12 cellular contexts compared by ENCODE assay signal in the genomic region with DNA sequence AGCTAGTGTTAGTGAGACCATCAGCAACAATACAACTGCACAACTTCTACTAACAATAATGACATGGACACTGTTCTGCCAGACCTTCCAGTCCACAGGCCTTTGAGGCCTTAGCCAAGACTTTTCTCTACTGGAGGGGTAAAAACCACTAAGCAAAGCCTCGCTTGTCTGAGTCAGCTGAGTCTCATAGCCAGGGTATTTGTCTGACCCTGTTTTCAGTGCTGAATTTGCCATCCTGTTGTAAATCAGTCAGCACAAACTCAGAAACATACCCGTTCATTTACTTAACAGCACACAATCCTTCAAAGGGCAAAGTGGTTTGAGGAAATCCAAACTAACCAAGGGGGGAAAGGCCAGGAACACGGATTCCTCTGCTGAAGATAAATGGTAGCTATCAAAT.
A peak's percentile ranks its signal among the peaks of the same experiment; 100 is the strongest.
DNase-seq lines count a peak whose midpoint lies in the region; ATAC-seq and TF ChIP-seq lines count a peak whose summit lies in the region.
"Had no signal": no experiment of that assay in that cellular context is flagged by ENCODE, and none has a peak within 500 bp of the region (broad histone marks: within the 10 kb centered on the region; RNA-seq: fewer than 3 reads in every experiment).

No MANE protein-coding gene starts in this region.

- H3K4me1 ChIP-seq in MM.1S (ENCODE audit: low read length), result no peaks in the 10 kb centered on the region
- H3K4me1 ChIP-seq: heart right ventricle had no signal

- no peak overlapping the region for H3K4me3 ChIP-seq in fibroblast of pulmonary artery (replicated peaks; ENCODE audit: low read depth, low read length)
- no peak overlapping the region for H3K4me3 ChIP-seq in MM.1S (ENCODE audit: low read length)
- H3K4me3 ChIP-seq: heart right ventricle had no signal

- no peaks in the 10 kb centered on the region for H3K36me3 ChIP-seq in MM.1S (replicated peaks; ENCODE audit: insufficient read depth, low read length)
- H3K36me3 ChIP-seq: heart right ventricle had no signal

- H3K27me3 ChIP-seq in MM.1S (replicated peaks; ENCODE audit: insufficient read depth, low read length), result no peaks in the 10 kb centered on the region
- H3K27me3 ChIP-seq: heart right ventricle had no signal

- no peaks in the 10 kb centered on the region for H3K9me2 ChIP-seq in MM.1S (replicated peaks; ENCODE audit: insufficient read depth, low read length)

- no peaks in the 10 kb centered on the region for H3K27me3 Mint-ChIP-seq in stimulated activated naive B cell treated with anti-CD40 and anti-IgM and Interleukin-4, amounts not matched to agents 10 μg/mL and 1 μg/mL and 100 μg/mL, for 72 hours
- H3K27me3 Mint-ChIP-seq: naive thymus-derived CD8-positive, alpha-beta T cell had no signal

- H2AFZ ChIP-seq in MM.1S (ENCODE audit: low read length), result no peak overlapping the region

- ATAC-seq in stimulated activated naive B cell treated with anti-CD40 and anti-IgM and Interleukin-4, amounts not matched to agents 10 μg/mL and 1 μg/mL and 100 μg/mL, for 72 hours (replicated peaks), result no peak
- no peak for ATAC-seq in HG03460 (IDR thresholded peaks at IDR 0.05; ENCODE audit: unreplicated experiment)
- ATAC-seq: heart right ventricle; naive thymus-derived CD8-positive, alpha-beta T cell had no signal

- H3K27ac Mint-ChIP-seq in stimulated activated naive B cell treated with anti-CD40 and anti-IgM and Interleukin-4, amounts not matched to agents 10 μg/mL and 1 μg/mL and 100 μg/mL, for 72 hours, result no peak overlapping the region
- H3K27ac Mint-ChIP-seq: naive thymus-derived CD8-positive, alpha-beta T cell had no signal

- H3K9me3 Mint-ChIP-seq in stimulated activated naive B cell treated with anti-CD40 and anti-IgM and Interleukin-4, amounts not matched to agents 10 μg/mL and 1 μg/mL and 100 μg/mL, for 72 hours, result peaks cover 2 to 4% of the 10 kb centered on the region in 2 donors

- DNase-seq in GM04504 (ENCODE audit: low read depth) (peak; percentile 97), T1000 (lab: John Stamatoyannopoulos, UW) (peak; percentile 25), fibroblast of pulmonary artery (ENCODE audit: low read depth) (peak; percentile 66), pons (ENCODE audit: low spot score) (peak; percentile 22), superior temporal gyrus (ENCODE audit: extremely low spot score) (no peak), MM.1S (no peak)
- no peak for DNase-seq in stimulated activated naive B cell treated with anti-CD40 and anti-IgM and Interleukin-4, amounts not matched to agents 10 μg/mL and 1 μg/mL and 100 μg/mL, for 72 hours
- DNase-seq: aorta; heart right ventricle; naive thymus-derived CD8-positive, alpha-beta T cell; NCI-H774 had no signal

- no peak overlapping the region for H3K9ac ChIP-seq in MM.1S (ENCODE audit: low read length)

- no peaks in the 10 kb centered on the region for H3K36me3 Mint-ChIP-seq in stimulated activated naive B cell treated with anti-CD40 and anti-IgM and Interleukin-4, amounts not matched to agents 10 μg/mL and 1 μg/mL and 100 μg/mL, for 72 hours

- no peak for TF ChIP-seq CTCF in fibroblast of pulmonary artery (IDR thresholded peaks at IDR 0.05; ENCODE audit: low read length, missing control alignments)
- TF ChIP-seq CTCF in MM.1S (IDR thresholded peaks at IDR 0.05; ENCODE audit: low read length), result no peak

- H3K4me2 ChIP-seq in MM.1S (ENCODE audit: low read depth, low read length), result no peak overlapping the region

- no peaks in the 10 kb centered on the region for H4K20me1 ChIP-seq in MM.1S (ENCODE audit: insufficient read depth, low read length)

- H3K4me1 Mint-ChIP-seq in stimulated activated naive B cell treated with anti-CD40 and anti-IgM and Interleukin-4, amounts not matched to agents 10 μg/mL and 1 μg/mL and 100 μg/mL, for 72 hours, result peaks cover 0 to 1% of the 10 kb centered on the region in 2 donors

- H3K9me3 ChIP-seq in MM.1S (replicated peaks; ENCODE audit: insufficient read depth, low read length), result no peaks in the 10 kb centered on the region

- no peaks in the 10 kb centered on the region for H3K79me2 ChIP-seq in MM.1S (ENCODE audit: low read length)

- H3F3A ChIP-seq in MM.1S (ENCODE audit: insufficient read depth, low read length), result no peaks in the 10 kb centered on the region

- no peak overlapping the region for H3K27ac ChIP-seq in MM.1S (ENCODE audit: low read length)
- H3K27ac ChIP-seq: heart right ventricle had no signal

- H3K4me3 Mint-ChIP-seq in stimulated activated naive B cell treated with anti-CD40 and anti-IgM and Interleukin-4, amounts not matched to agents 10 μg/mL and 1 μg/mL and 100 μg/mL, for 72 hours, result no peak overlapping the region
- H3K4me3 Mint-ChIP-seq: naive thymus-derived CD8-positive, alpha-beta T cell had no signal

Comparison
In these comparisons a context has a peak if more than half of its experiments do, and no peak if none do; other contexts are left out.
1. DNase-seq: peak in GM04504 (single experiment), T1000 (single experiment), fibroblast of pulmonary artery (single experiment) and pons (single experiment); none in superior temporal gyrus (single experiment), MM.1S (single experiment) and stimulated activated naive B cell treated with anti-CD40 and anti-IgM and Interleukin-4, amounts not matched to agents 10 μg/mL and 1 μg/mL and 100 μg/mL, for 72 hours (single experiment).